ENCODE assay signal across 25 cellular contexts in genomic region chr20:34055290-34055689, GRCh38. TPM values are rescaled to one million over a fixed set of nuclear protein-coding genes. Genes with fewer than 3 reads are reported as not detected.
DNase-seq lines count a peak whose midpoint lies in the region; ATAC-seq, FAIRE-seq and TF ChIP-seq lines count a peak whose summit lies in the region.
"Had no signal": no experiment of that assay in that cellular context is flagged by ENCODE, and none has a peak within 500 bp of the region (broad histone marks: within the 10 kb centered on the region; RNA-seq: fewer than 3 reads in every experiment).

No MANE protein-coding gene starts in this region.

- peak overlapping the region; percentile 56 for H3K27ac Mint-ChIP-seq in T-helper 17 cell
- H3K27ac Mint-ChIP-seq: neural progenitor cell, progenitor cell of endocrine pancreas had no signal

- no peak for TF ChIP-seq POLR2A in HepG2 (IDR thresholded peaks at IDR 0.05; ENCODE audit: insufficient read depth in 1 of 2, low read depth in 2 of 2, low read length in 2 of 2)

- no peak overlapping the region for H3K4me3 Mint-ChIP-seq in T-helper 17 cell
- H3K4me3 Mint-ChIP-seq: neural progenitor cell had no signal

- no peak overlapping the region for H2AFZ ChIP-seq in HepG2 (ENCODE audit: low read length)
- H2AFZ ChIP-seq: neural progenitor cell had no signal

- no peak overlapping the region for H3K4me2 ChIP-seq in HepG2 (ENCODE audit: low read depth, low read length)
- H3K4me2 ChIP-seq: neural progenitor cell had no signal

- WGBS in right cardiac atrium: 14% methylated on average over 1 of the region's 1 CpG
- WGBS in HepG2 (ENCODE audit: low lambda C conversion rate): 100% methylated on average over 1 of the region's 1 CpG

- no peak overlapping the region for H3K4me3 ChIP-seq in right cardiac atrium (ENCODE audit: low read length)
- no peak overlapping the region for H3K4me3 ChIP-seq in right atrium auricular region
- no peak overlapping the region for H3K4me3 ChIP-seq in fibroblast of the aortic adventitia (ENCODE audit: low read depth, low read length)
- H3K4me3 ChIP-seq in HepG2 (replicated peaks in 1 of 3; ENCODE audit: insufficient read depth in 1 of 3, low read depth in 2 of 3, low read length in 3 of 3): no peak overlapping the region
- H3K4me3 ChIP-seq: adrenal gland, coronary artery, GM12878, HAP-1, neural progenitor cell, testis, vagina had no signal

- BruUV-seq in HepG2 (replicated peaks; lab: Mats Ljungman, UMichigan): no TSS peak

- TF ChIP-seq CTCF in right atrium auricular region (IDR thresholded peaks at IDR 0.05): no peak
- TF ChIP-seq CTCF in fibroblast of the aortic adventitia (IDR thresholded peaks at IDR 0.05; ENCODE audit: insufficient read depth, low read length): no peak
- TF ChIP-seq CTCF in HepG2 (CRISPR knock-in tag; IDR thresholded peaks at IDR 0.05): no peak

- peaks cover 63% of the 10 kb centered on the region for H3K4me1 Mint-ChIP-seq in T-helper 17 cell

- H4K20me1 ChIP-seq in HepG2 (ENCODE audit: insufficient read depth, low read length): peaks cover 77% of the 10 kb centered on the region

- DNase-seq in right cardiac atrium: peak in 1 of 3 donors; percentile 67
- DNase-seq in right atrium auricular region (ENCODE audit: low spot score): no peak
- no peak for DNase-seq in T-helper 17 cell
- DNase-seq in fibroblast of the aortic adventitia (ENCODE audit: low read depth): peak; percentile 25
- no peak for DNase-seq in SKM-1 treated with dmso at 0.1 percent for 144 hours (lab: John Stamatoyannopoulos, UW; ENCODE audit: unreplicated experiment)
- no peak for DNase-seq in HepG2 (ENCODE audit: low spot score)
- no peak for DNase-seq in NCI-H1105 treated with DMSO at 0.1 percent for 48 hours (lab: John Stamatoyannopoulos, UW)
- DNase-seq: activated CD4-positive, alpha-beta T cell treated with anti-CD3 and anti-CD28 coated beads, Interleukin-2, amount 50 U/mL, for 4 hours; activated gamma-delta T cell; adrenal gland; DND-41; KBM-7; left colon; midbrain; NCI-H146; NCI-H774; testis; WERI-Rb-1 had no signal

- H3K27ac ChIP-seq in right cardiac atrium (ENCODE audit: low read length): no peak overlapping the region
- no peak overlapping the region for H3K27ac ChIP-seq in right atrium auricular region
- no peak overlapping the region for H3K27ac ChIP-seq in HepG2 (ENCODE audit: extremely low read length, insufficient read depth, low read length)
- H3K27ac ChIP-seq: adrenal gland, coronary artery, neural progenitor cell, testis, vagina, WERI-Rb-1 had no signal

- no peak overlapping the region for H3K9ac ChIP-seq in HepG2 (ENCODE audit: insufficient read depth, low read depth, low read length)
- H3K9ac ChIP-seq: neural progenitor cell had no signal

- no peak for TF ChIP-seq RAD21 in HepG2 (CRISPR knock-in tag; IDR thresholded peaks at IDR 0.05)

- H3K36me3 ChIP-seq in right atrium auricular region (no peaks in the 10 kb centered on the region), HepG2 (replicated peaks in 1 of 2; ENCODE audit: control insufficient read depth in 1 of 2, insufficient read depth in 2 of 2, low read length in 2 of 2) (peaks cover 8 to 35% of the 10 kb centered on the region in 2 experiments)
- H3K36me3 ChIP-seq: adrenal gland, HAP-1, neural progenitor cell, vagina, WERI-Rb-1 had no signal

- TF ChIP-seq EP300 in HepG2 (IDR thresholded peaks at IDR 0.05; ENCODE audit: low read depth in 2 of 2, low read length in 2 of 2) (no peak), HepG2 (CRISPR knock-in tag; IDR thresholded peaks at IDR 0.05; ENCODE audit: borderline replicate concordance) (no peak)

- peak; percentile 71 for ATAC-seq in right cardiac atrium
- ATAC-seq in T-helper 17 cell: no peak
- ATAC-seq in HG03432 (IDR thresholded peaks at IDR 0.05; ENCODE audit: unreplicated experiment): no peak
- ATAC-seq in HepG2: no peak
- ATAC-seq: GM12878, left colon had no signal

- CTCF ChIA-PET in HepG2 (lab: Yijun Ruan, JAX; ENCODE audit: low intra/inter-chr PET ratio, low total read pairs): no interaction called here

- no peaks in the 10 kb centered on the region for H3K36me3 Mint-ChIP-seq in T-helper 17 cell (ENCODE audit: low read depth)

- in situ Hi-C loops in HepG2 (cut with HindIII; ENCODE audit: extremely low pct_ligation_motif_present, low pct_unique_long_range_greater_than_20kb): no loop called here

- H3K4me1 ChIP-seq in right cardiac atrium (ENCODE audit: control insufficient read depth, insufficient read depth, low read length) (peaks cover 9% of the 10 kb centered on the region), right atrium auricular region (peaks cover 0 to 40% of the 10 kb centered on the region in 2 donors), HepG2 (ENCODE audit: insufficient read depth, low read length) (peaks cover 25% of the 10 kb centered on the region)
- H3K4me1 ChIP-seq: HAP-1 had no signal

- POLR2A ChIA-PET in HepG2 (lab: Yijun Ruan, JAX): no interaction called here

- H3K27me3 ChIP-seq in right cardiac atrium (ENCODE audit: control insufficient read depth, insufficient read depth) (no peaks in the 10 kb centered on the region), right atrium auricular region (no peaks in the 10 kb centered on the region), HepG2 (ENCODE audit: control insufficient read depth in 1 of 2, insufficient read depth in 2 of 2, low read length in 2 of 2) (no peaks in the 10 kb centered on the region)
- H3K27me3 ChIP-seq: adrenal gland, neural progenitor cell, testis, vagina had no signal

- H3K9me3 ChIP-seq in right cardiac atrium (ENCODE audit: control insufficient read depth, low read length): no peaks in the 10 kb centered on the region
- no peaks in the 10 kb centered on the region for H3K9me3 ChIP-seq in right atrium auricular region
- H3K9me3 ChIP-seq in T-helper 17 cell (ENCODE audit: control insufficient read depth, low read length, poor library complexity, severe bottlenecking): no peaks in the 10 kb centered on the region
- no peaks in the 10 kb centered on the region for H3K9me3 ChIP-seq in HepG2 (ENCODE audit: low read length)
- H3K9me3 ChIP-seq: adrenal gland, HAP-1, testis, vagina had no signal

- peaks cover 90% of the 10 kb centered on the region for H3K79me2 ChIP-seq in HepG2 (ENCODE audit: insufficient read depth, low read length)

- no peaks in the 10 kb centered on the region for H3K27me3 Mint-ChIP-seq in T-helper 17 cell
- H3K27me3 Mint-ChIP-seq: progenitor cell of endocrine pancreas had no signal

- FAIRE-seq in HepG2 (lab: Jason Lieb, UNC): no peak
- FAIRE-seq: GM12878 had no signal

- intact Hi-C loops in right cardiac atrium (cut with DNase I): no loop called here
- intact Hi-C loops in HepG2 (cut with micrococcal nuclease; ENCODE audit: unreplicated experiment): no loop called here

TF ChIP-seq in HepG2, 621 proteins besides CTCF, POLR2A, EP300 and RAD21 (continues in another document):
- no peak for TF ChIP-seq RELA (CRISPR knock-in tag; IDR thresholded peaks at IDR 0.05)

RNA-seq across cellular contexts. Expression of gene EIF2S2, which starts 56.8 kb away (rescaled TPM):
- total RNA-seq in right cardiac atrium: 10 to 100 TPM; 36.0 to 46.9 (median 39.5) TPM
- polyA plus RNA-seq in right cardiac atrium: 37.3 TPM
- total RNA-seq in right atrium auricular region: 10 to 100 TPM; 35.1 to 35.6 TPM
- 10 to 100 TPM; 18.8 to 20.6 TPM for total RNA-seq in T-helper 17 cell
- total RNA-seq in fibroblast of the aortic adventitia (ENCODE audit: low replicate concordance): 148 and 223 TPM in 2 replicates
- 213 and 316 TPM in 2 replicates for total RNA-seq in HepG2 (2016; rRNA removed; fragmentation: Illumina TruSeq; extraction: Trizol)
- 51.0 and 51.7 TPM in 2 replicates for total RNA-seq in HepG2 (2016; cell fraction: cytosol; rRNA removed; fragmentation: Illumina TruSeq; extraction: Trizol; ENCODE audit: low read depth)
- 208 and 329 TPM in 2 replicates for total RNA-seq in HepG2 (2016; cell fraction: insoluble cytoplasmic fraction; rRNA removed; fragmentation: Illumina TruSeq; extraction: Trizol)
- total RNA-seq in HepG2 (2016; cell fraction: membrane; rRNA removed; fragmentation: Illumina TruSeq; extraction: Trizol): 97.8 and 98.8 TPM in 2 replicates
- 76.0 and 84.1 TPM in 2 replicates for total RNA-seq in HepG2 (2016; cell fraction: nucleus; rRNA removed; fragmentation: Illumina TruSeq; extraction: Trizol)
- 102 and 126 TPM in 2 replicates for polyA plus RNA-seq in HepG2 (2011; rRNA removed)
- polyA plus RNA-seq in HepG2 (2011; cell fraction: cytosol; rRNA removed): 63.0 and 92.8 TPM in 2 replicates
- 22.9 and 30.3 TPM in 2 replicates for polyA plus RNA-seq in HepG2 (2011; cell fraction: nucleus; rRNA removed)
- polyA plus RNA-seq in HepG2 (2012): 143 and 178 TPM in 2 replicates
- 36.0 and 36.2 TPM in 2 replicates for polyA plus RNA-seq in HepG2 (2016; cell fraction: cytosol; fragmentation: Illumina TruSeq; extraction: Trizol; ENCODE audit: low read depth)
- polyA plus RNA-seq in HepG2 (2016; cell fraction: insoluble cytoplasmic fraction; fragmentation: Illumina TruSeq; extraction: Trizol; ENCODE audit: low read depth): 299 and 317 TPM in 2 replicates
- 66.5 and 67.3 TPM in 2 replicates for polyA plus RNA-seq in HepG2 (2016; cell fraction: membrane; fragmentation: Illumina TruSeq; extraction: Trizol; ENCODE audit: low read depth)
- 111 and 114 TPM in 2 replicates for polyA plus RNA-seq in HepG2 (2016; cell fraction: nucleus; fragmentation: Illumina TruSeq; extraction: Trizol; ENCODE audit: insufficient read depth, low read depth)
- polyA minus RNA-seq in HepG2 (2011; rRNA and poly(A)+ RNA removed; ENCODE audit: low replicate concordance): 27.1 and 39.1 TPM in 2 replicates
- 55.0 and 56.6 TPM in 2 replicates for polyA minus RNA-seq in HepG2 (2011; cell fraction: cytosol; rRNA and poly(A)+ RNA removed)
- polyA minus RNA-seq in HepG2 (2011; cell fraction: nucleus; rRNA and poly(A)+ RNA removed): 34.4 and 37.0 TPM in 2 replicates

Comparison
In these comparisons a context has a peak if more than half of its experiments do, and no peak if none do; other contexts are left out.
1. ATAC-seq: peak in right cardiac atrium (2 of 2); none in T-helper 17 cell (single experiment), HG03432 (single experiment) and HepG2 (single experiment).